Comparison of ENCODE assay signal across 28 cellular contexts in the genomic region with DNA sequence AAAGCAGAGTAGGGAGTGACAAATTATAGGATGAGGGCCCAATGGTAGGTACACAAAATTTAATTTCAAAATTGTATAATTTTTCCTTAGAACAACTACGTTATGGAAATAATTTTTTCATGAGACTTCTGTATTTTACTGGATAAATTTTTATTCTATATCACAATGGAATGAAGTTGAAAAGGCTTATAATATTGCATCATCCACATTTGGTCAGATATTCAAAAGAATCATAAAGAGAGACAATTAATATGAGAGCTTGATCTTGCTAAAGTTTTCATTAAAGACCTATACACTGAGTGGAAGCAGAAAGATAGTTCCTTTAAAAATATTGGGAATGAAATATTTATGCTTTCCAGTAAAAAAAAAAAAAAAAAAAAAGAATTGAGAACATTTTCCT.
"Had no signal": no experiment of that assay in that cellular context is flagged by ENCODE, and none has a peak within 500 bp of the region (broad histone marks: within the 10 kb centered on the region; RNA-seq: fewer than 3 reads in every experiment).

No MANE protein-coding gene starts in this region.

- DNase-seq: activated CD4-positive, alpha-beta memory T cell treated with anti-CD3 and anti-CD28 coated beads for 36 hours; activated CD4-positive, alpha-beta T cell treated with anti-CD3 and anti-CD28 coated beads for 36 hours; activated CD4-positive, alpha-beta T cell treated with anti-CD3 and anti-CD28 coated beads, Interleukin-2, amount 10 ng/mL, durations not matched to agents 24 days and 14 days; activated CD4-positive, CD25-positive, alpha-beta regulatory T cell; activated CD4-positive, CD25-positive, alpha-beta regulatory T cell treated with anti-CD3 and anti-CD28 coated beads, Interleukin-2, amount 50 U/mL, for 72 hours; activated CD8-positive, alpha-beta memory T cell treated with anti-CD3 and anti-CD28 coated beads, Interleukin-2, amount 10 ng/mL, durations not matched to agents 7 days and 5 days; activated CD8-positive, alpha-beta memory T cell treated with anti-CD3 and anti-CD28 coated beads, Interleukin-2, amount 50 U/mL, for 4 hours; activated CD8-positive, alpha-beta T cell treated with anti-CD3 and anti-CD28 coated beads, Interleukin-2, amount 10 ng/mL, durations not matched to agents 7 days and 5 days; activated effector memory CD4-positive, alpha-beta T cell treated with Interleukin-2 at 50 U/mL for 16 hours; activated gamma-delta T cell treated with Interleukin-2 at 50 U/mL for 16 hours; activated naive CD4-positive, alpha-beta T cell treated with anti-CD3 and anti-CD28 coated beads, Interleukin-2, amount 50 U/mL, for 16 hours; activated naive CD4-positive, alpha-beta T cell treated with Interleukin-2 at 50 U/mL for 16 hours; activated T-cell treated with anti-CD3 and anti-CD28 coated beads, Interleukin-2, amount 50 U/mL, for 1 hour; amniotic stem cell; anterior cingulate cortex; body of pancreas; caudate nucleus; cortex of kidney; dermis blood vessel endothelial cell; effector CD4-positive, alpha-beta T cell; foreskin fibroblast; head of caudate nucleus; T-helper 2 cell had no signal

- ATAC-seq: activated CD4-positive, alpha-beta T cell treated with anti-CD3 and anti-CD28 coated beads for 36 hours; activated CD8-positive, alpha-beta memory T cell treated with anti-CD3 and anti-CD28 coated beads, Interleukin-2, amount 10 ng/mL, durations not matched to agents 7 days and 5 days; activated CD8-positive, alpha-beta T cell treated with anti-CD3 and anti-CD28 coated beads, Interleukin-2, amount 10 ng/mL, durations not matched to agents 7 days and 5 days; activated T-helper 17 cell treated with anti-CD3 and anti-CD28 coated beads, Interleukin-2, amount 50 U/mL, for 72 hours; body of pancreas had no signal

- H3K27ac ChIP-seq: body of pancreas, epithelial cell of prostate had no signal

- H3K4me3 ChIP-seq: body of pancreas had no signal

- FAIRE-seq: colon, endometrium, endothelial cell of umbilical vein had no signal

- H3K27me3 ChIP-seq: body of pancreas had no signal

- H3K9me3 ChIP-seq: body of pancreas had no signal
